In the genomic region with DNA sequence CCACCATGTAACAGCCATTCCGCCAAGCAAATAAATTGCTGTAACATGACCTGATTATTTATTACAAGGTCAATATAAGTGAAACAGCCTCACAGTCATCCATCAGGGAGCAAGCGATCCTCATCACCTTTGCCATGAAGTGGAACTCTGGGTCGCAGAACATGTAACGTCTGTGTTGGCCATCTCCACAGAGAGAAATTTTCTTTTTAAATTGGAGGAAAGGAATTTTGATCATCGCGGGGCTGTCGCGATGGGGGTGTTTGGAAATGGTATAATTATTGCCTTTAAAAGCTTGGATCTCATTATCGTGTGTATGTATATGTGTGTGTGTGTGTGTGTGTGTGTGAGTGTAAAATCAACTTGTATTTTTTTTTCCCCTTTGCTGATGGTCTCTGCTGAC, we compare ENCODE assay signal across 29 cellular contexts.
"Had no signal": no experiment of that assay in that cellular context is flagged by ENCODE, and none has a peak within 500 bp of the region (broad histone marks: within the 10 kb centered on the region; RNA-seq: fewer than 3 reads in every experiment).

No MANE protein-coding gene starts in this region.

- ATAC-seq: natural killer cell; psoas muscle; right cardiac atrium; right lobe of liver; stimulated activated memory B cell treated with anti-CD40 and anti-IgM and Interleukin-4, amounts not matched to agents 10 μg/mL and 1 μg/mL and 100 μg/mL, for 72 hours; stimulated activated naive CD8-positive, alpha-beta T cell treated with anti-CD3 and anti-CD28 coated beads, Interleukin-15, amount 100 ng/mL, for 72 hours; stimulated activated naive CD8-positive, alpha-beta T cell treated with anti-CD3 and anti-CD28 coated beads, Interleukin-15, Interleukin-2, amounts not matched to agents 100 U/mL and 50 U/mL, for 24 hours; upper lobe of right lung had no signal

- H3K4me3 ChIP-seq: neural progenitor cell, ovary, psoas muscle, right lobe of liver, skin epidermis, smooth muscle cell, spleen, suprapubic skin, testis, tibial artery, transverse colon, upper lobe of right lung, uterus had no signal

- H3K4me3 Mint-ChIP-seq: natural killer cell; nephron; neural progenitor cell; stimulated activated memory B cell treated with anti-CD40 and anti-IgM and Interleukin-4, amounts not matched to agents 10 μg/mL and 1 μg/mL and 100 μg/mL, for 72 hours; stimulated activated naive CD8-positive, alpha-beta T cell treated with anti-CD3 and anti-CD28 coated beads, Interleukin-15, amount 100 ng/mL, for 72 hours; type B pancreatic cell had no signal

- H3K27me3 ChIP-seq: neural progenitor cell, ovary, right lobe of liver, spleen, suprapubic skin, testis, tibial artery, transverse colon, upper lobe of right lung, uterus had no signal

- H3K9me3 ChIP-seq: ovary, testis, uterus had no signal

- H3K36me3 ChIP-seq: neural progenitor cell, ovary, right lobe of liver, spleen, suprapubic skin, tibial artery, transverse colon, upper lobe of right lung, uterus had no signal

- H3K4me1 ChIP-seq: neural progenitor cell, parathyroid adenoma, psoas muscle, right lobe of liver, spleen, suprapubic skin, testis, transverse colon, upper lobe of right lung, uterus had no signal

- H3K27me3 Mint-ChIP-seq: stimulated activated memory B cell treated with anti-CD40 and anti-IgM and Interleukin-4, amounts not matched to agents 10 μg/mL and 1 μg/mL and 100 μg/mL, for 72 hours; stimulated activated naive CD8-positive, alpha-beta T cell treated with anti-CD3 and anti-CD28 coated beads, Interleukin-15, amount 100 ng/mL, for 72 hours had no signal

- DNase-seq: natural killer cell; occipital lobe; ovary; psoas muscle; right cardiac atrium; spleen; stimulated activated CD4-positive, alpha-beta T cell treated with anti-CD3 and anti-CD28 coated beads, Interleukin-12 subunit alpha, Interleukin-12 subunit beta, amount 100 ng/mL, for 4 hours; stimulated activated CD4-positive, alpha-beta T cell treated with anti-CD3 and anti-CD28 coated beads, Interleukin-1b, Interleukin-23, amount 100 ng/mL, for 48 hours; stimulated activated CD4-positive, alpha-beta T cell treated with anti-CD3 and anti-CD28 coated beads, Interleukin-4, amount 100 ng/mL, for 1 hour; stimulated activated CD4-positive, alpha-beta T cell treated with anti-CD3 and anti-CD28 coated beads, Interleukin-4, amount 100 ng/mL, for 4 hours; stimulated activated CD8-positive, alpha-beta memory T cell treated with anti-CD3 and anti-CD28 coated beads, Interleukin-4, amount 100 ng/mL, for 48 hours; stimulated activated naive CD8-positive, alpha-beta T cell treated with anti-CD3 and anti-CD28 coated beads, Interleukin-15, amount 100 ng/mL, for 72 hours; stimulated activated naive CD8-positive, alpha-beta T cell treated with anti-CD3 and anti-CD28 coated beads, Interleukin-15, Interleukin-2, amounts not matched to agents 100 U/mL and 50 U/mL, for 24 hours; substantia nigra; testis; tibial artery; transverse colon; upper lobe of right lung; uterus had no signal

- H3K27ac ChIP-seq: neural progenitor cell, ovary, parathyroid adenoma, psoas muscle, right lobe of liver, skin epidermis, spleen, suprapubic skin, testis, tibial artery, transverse colon, upper lobe of right lung, uterus had no signal

- H3K9ac ChIP-seq: neural progenitor cell, parathyroid adenoma had no signal

- H3K36me3 Mint-ChIP-seq: natural killer cell; stimulated activated memory B cell treated with anti-CD40 and anti-IgM and Interleukin-4, amounts not matched to agents 10 μg/mL and 1 μg/mL and 100 μg/mL, for 72 hours; type B pancreatic cell had no signal

- H3K27ac Mint-ChIP-seq: natural killer cell; nephron; neural progenitor cell; progenitor cell of endocrine pancreas; stimulated activated memory B cell treated with anti-CD40 and anti-IgM and Interleukin-4, amounts not matched to agents 10 μg/mL and 1 μg/mL and 100 μg/mL, for 72 hours; stimulated activated naive CD8-positive, alpha-beta T cell treated with anti-CD3 and anti-CD28 coated beads, Interleukin-15, amount 100 ng/mL, for 72 hours; type B pancreatic cell had no signal

- H3K4me1 Mint-ChIP-seq: natural killer cell; nephron; stimulated activated memory B cell treated with anti-CD40 and anti-IgM and Interleukin-4, amounts not matched to agents 10 μg/mL and 1 μg/mL and 100 μg/mL, for 72 hours; stimulated activated naive CD8-positive, alpha-beta T cell treated with anti-CD3 and anti-CD28 coated beads, Interleukin-15, amount 100 ng/mL, for 72 hours had no signal
